Comparison of ENCODE assay signal across 1 cellular context in genomic region chr16:30778549-30779244, GRCh38.
TF ChIP-seq lines count a peak whose summit lies in the region.

No MANE protein-coding gene starts in this region.

TF ChIP-seq in HepG2, 621 proteins besides CTCF, POLR2A, EP300 and RAD21 (continued from another document and continues in another):
- TF ChIP-seq E2F1 (CRISPR knock-in tag; IDR thresholded peaks at IDR 0.05) (no peak), IRF2 (CRISPR knock-in tag; IDR thresholded peaks at IDR 0.05) (no peak), ARID5B (CRISPR knock-in tag; IDR thresholded peaks at IDR 0.05) (no peak), ZSCAN31 (CRISPR knock-in tag; IDR thresholded peaks at IDR 0.05; ENCODE audit: low read depth) (0 out of 2 replicates have a peak, but pooled peaks have one; percentile 24), JUND (CRISPR knock-in tag; IDR thresholded peaks at IDR 0.05) (no peak), ISX (CRISPR knock-in tag; conservative IDR thresholded peaks at IDR 0.05) (no peak), ZNF431 (CRISPR knock-in tag; IDR thresholded peaks at IDR 0.05; ENCODE audit: borderline replicate concordance, low read depth) (no peak), THAP7 (CRISPR knock-in tag; IDR thresholded peaks at IDR 0.05) (no peak), ZNF543 (CRISPR knock-in tag; IDR thresholded peaks at IDR 0.05) (no peak), ZNF790 (CRISPR knock-in tag; IDR thresholded peaks at IDR 0.05; ENCODE audit: borderline replicate concordance) (0 out of 2 replicates have a peak, but pooled peaks have one; percentile 28), NONO (IDR thresholded peaks at IDR 0.05) (no peak), NONO (CRISPR knock-in tag; conservative IDR thresholded peaks at IDR 0.05) (0 out of 2 replicates have a peak, but pooled peaks have one; percentile 18), POLR2G (IDR thresholded peaks at IDR 0.05; ENCODE audit: low read depth, low read length) (peak; percentile 9; the same call in 1 of the 2 replicates), ZSCAN5A (CRISPR knock-in tag; IDR thresholded peaks at IDR 0.05; ENCODE audit: borderline replicate concordance) (no peak), ZNF737 (CRISPR knock-in tag; IDR thresholded peaks at IDR 0.05; ENCODE audit: borderline replicate concordance) (no peak), SALL1 (CRISPR knock-in tag; IDR thresholded peaks at IDR 0.05) (no peak), FOXA3 (CRISPR knock-in tag; IDR thresholded peaks at IDR 0.05) (no peak), NR2F6 (IDR thresholded peaks at IDR 0.05) (no peak), NR2F6 (CRISPR knock-in tag; IDR thresholded peaks at IDR 0.05) (no peak), ZFP36 (IDR thresholded peaks at IDR 0.05; ENCODE audit: borderline replicate concordance, low read depth, low read length, partially characterized antibody) (no peak), TAF15 (IDR thresholded peaks at IDR 0.05; ENCODE audit: low read depth, low read length, poor library complexity, severe bottlenecking) (no peak), SMYD3 (CRISPR knock-in tag; IDR thresholded peaks at IDR 0.05) (no peak), FOXC1 (CRISPR knock-in tag; IDR thresholded peaks at IDR 0.05; ENCODE audit: borderline replicate concordance) (no peak), ZBTB38 (CRISPR knock-in tag; IDR thresholded peaks at IDR 0.05) (0 out of 2 replicates have a peak, but pooled peaks have one; percentile 34), ZFP82 (CRISPR knock-in tag; IDR thresholded peaks at IDR 0.05; ENCODE audit: borderline replicate concordance) (no peak), ZNF782 (CRISPR knock-in tag; IDR thresholded peaks at IDR 0.05; ENCODE audit: borderline replicate concordance) (no peak), SMAD3 (CRISPR knock-in tag; IDR thresholded peaks at IDR 0.05) (no peak), PBX2 (CRISPR knock-in tag; IDR thresholded peaks at IDR 0.05) (no peak), DBP (CRISPR knock-in tag; IDR thresholded peaks at IDR 0.05; ENCODE audit: not compliant biosample characterization) (no peak), TSC22D2 (CRISPR knock-in tag; IDR thresholded peaks at IDR 0.05; ENCODE audit: borderline replicate concordance) (no peak), FOXK2 (IDR thresholded peaks at IDR 0.05) (no peak), MLX (CRISPR knock-in tag; IDR thresholded peaks at IDR 0.05) (no peak), HOXA7 (CRISPR knock-in tag; IDR thresholded peaks at IDR 0.05) (no peak), ZNF839 (CRISPR knock-in tag; IDR thresholded peaks at IDR 0.05; ENCODE audit: borderline replicate concordance) (no peak), TFAP4 (IDR thresholded peaks at IDR 0.05; ENCODE audit: borderline replicate concordance, low read depth) (no peak), FOXK1 (CRISPR knock-in tag; IDR thresholded peaks at IDR 0.05; ENCODE audit: borderline replicate concordance, low read depth) (no peak), ZNF550 (CRISPR knock-in tag; IDR thresholded peaks at IDR 0.05; ENCODE audit: borderline replicate concordance) (no peak), MAFG (CRISPR knock-in tag; IDR thresholded peaks at IDR 0.05) (no peak), MYNN (CRISPR knock-in tag; IDR thresholded peaks at IDR 0.05; ENCODE audit: low read depth) (no peak), U2AF1 (optimal IDR thresholded peaks at IDR 0.05; ENCODE audit: low read depth, low read length) (no peak), ASH2L (IDR thresholded peaks at IDR 0.05; ENCODE audit: insufficient read length, low read depth, low read length) (no peak), IRX3 (CRISPR knock-in tag; IDR thresholded peaks at IDR 0.05; ENCODE audit: borderline replicate concordance, low read depth) (no peak), KIAA2018 (CRISPR knock-in tag; IDR thresholded peaks at IDR 0.05; ENCODE audit: borderline replicate concordance) (no peak), ZKSCAN5 (CRISPR knock-in tag; IDR thresholded peaks at IDR 0.05) (no peak), ZBTB42 (CRISPR knock-in tag; IDR thresholded peaks at IDR 0.05) (no peak)
